In genomic region chr12:4943067-4943937, GRCh38 we compare ENCODE assay signal across 15 cellular contexts. TPM values are rescaled to one million over a fixed set of nuclear protein-coding genes. Genes with fewer than 3 reads are reported as not detected.
DNase-seq lines count a peak whose midpoint lies in the region; ATAC-seq and TF ChIP-seq lines count a peak whose summit lies in the region.
"Had no signal": no experiment of that assay in that cellular context is flagged by ENCODE, and none has a peak within 500 bp of the region (broad histone marks: within the 10 kb centered on the region; RNA-seq: fewer than 3 reads in every experiment).

No MANE protein-coding gene starts in this region.

- ATAC-seq in GM19328 (IDR thresholded peaks at IDR 0.05; ENCODE audit: unreplicated experiment) (peak; percentile 75), HG02759 (IDR thresholded peaks at IDR 0.05; ENCODE audit: unreplicated experiment) (peak; percentile 76), HG03460 (IDR thresholded peaks at IDR 0.05; ENCODE audit: unreplicated experiment) (peak; percentile 77), gastrocnemius medialis (no peak)

- H3K27ac ChIP-seq in gastrocnemius medialis, result no peak overlapping the region
- H3K27ac ChIP-seq: dorsolateral prefrontal cortex had no signal

- H3K36me3 ChIP-seq in gastrocnemius medialis, result no peaks in the 10 kb centered on the region

- no peaks in the 10 kb centered on the region for H3K4me1 ChIP-seq in gastrocnemius medialis

- in situ Hi-C loops in gastrocnemius medialis (cut with MboI; ENCODE audit: low sequenced_read_pairs in 4 of 4), result no loop called here

- no peaks in the 10 kb centered on the region for H3K9me3 Mint-ChIP-seq in nephron progenitor cell

- peaks cover 19% of the 10 kb centered on the region for H3K4me1 Mint-ChIP-seq in nephron progenitor cell

- no peak for TF ChIP-seq CTCF in GM12864 (IDR thresholded peaks at IDR 0.05; ENCODE audit: low read depth, low read length, missing control alignments)
- TF ChIP-seq CTCF in gastrocnemius medialis (IDR thresholded peaks at IDR 0.05 in 4 of 5, conservative IDR thresholded peaks at IDR 0.05 in 1 of 5), result no peak
- TF ChIP-seq CTCF in nephron progenitor cell (IDR thresholded peaks at IDR 0.05), result no peak

- H3K27ac Mint-ChIP-seq in nephron progenitor cell, result no peak overlapping the region

- no peaks in the 10 kb centered on the region for H3K9me3 ChIP-seq in gastrocnemius medialis

- H3K36me3 Mint-ChIP-seq in nephron progenitor cell (ENCODE audit: low read depth), result no peaks in the 10 kb centered on the region

- DNase-seq in GM12864 (ENCODE audit: low read depth), result peak; percentile 74
- no peak for DNase-seq in DMS 273 treated with DMSO at 0.1 percent for 48 hours (lab: John Stamatoyannopoulos, UW)
- no peak for DNase-seq in gastrocnemius medialis
- DNase-seq in cardiac septum (ENCODE audit: low spot score), result no peak
- no peak for DNase-seq in nephron progenitor cell
- DNase-seq: dorsolateral prefrontal cortex; NK-92 treated with Interleukin-12 subunit alpha and Interleukin-12 subunit beta, amount 100 ng/mL, for 24 hours; T-helper 2 cell; trophoblast cell had no signal

- peaks cover 10% of the 10 kb centered on the region for H3K27me3 Mint-ChIP-seq in nephron progenitor cell (ENCODE audit: low read depth, poor library complexity)

- H3K4me3 Mint-ChIP-seq in nephron progenitor cell, result no peak overlapping the region

- intact Hi-C loops in gastrocnemius medialis (cut with DNase I; ENCODE audit: low total_unique reads) (no loop called here), cardiac septum (cut with DNase I) (no loop called here)

- TF ChIP-seq POLR2A in gastrocnemius medialis (IDR thresholded peaks at IDR 0.05), result no peak

- H3K27me3 ChIP-seq in gastrocnemius medialis, result peaks cover 0 to 2% (median 0%) of the 10 kb centered on the region in 3 donors

- H3K4me3 ChIP-seq in GM12864 (ENCODE audit: low read depth, low read length) (no peak overlapping the region; the same call in 1 of the 2 replicates), gastrocnemius medialis (no peak overlapping the region)
- H3K4me3 ChIP-seq: dorsolateral prefrontal cortex, lung had no signal

RNA-seq across cellular contexts. Expression of gene KCNA1, which starts 33.6 kb away (rescaled TPM):
- total RNA-seq in gastrocnemius medialis (not detected), cardiac septum (0.13 TPM)
- total RNA-seq: M059J, pulmonary artery endothelial cell had no signal

Comparison
In these comparisons a context has a peak if more than half of its experiments do, and no peak if none do; other contexts are left out.
1. ATAC-seq: peak in GM19328 (single experiment), HG02759 (single experiment) and HG03460 (single experiment); none in gastrocnemius medialis (0 of 2).